Comparison of ENCODE assay signal across 1 cellular context in the genomic region with DNA sequence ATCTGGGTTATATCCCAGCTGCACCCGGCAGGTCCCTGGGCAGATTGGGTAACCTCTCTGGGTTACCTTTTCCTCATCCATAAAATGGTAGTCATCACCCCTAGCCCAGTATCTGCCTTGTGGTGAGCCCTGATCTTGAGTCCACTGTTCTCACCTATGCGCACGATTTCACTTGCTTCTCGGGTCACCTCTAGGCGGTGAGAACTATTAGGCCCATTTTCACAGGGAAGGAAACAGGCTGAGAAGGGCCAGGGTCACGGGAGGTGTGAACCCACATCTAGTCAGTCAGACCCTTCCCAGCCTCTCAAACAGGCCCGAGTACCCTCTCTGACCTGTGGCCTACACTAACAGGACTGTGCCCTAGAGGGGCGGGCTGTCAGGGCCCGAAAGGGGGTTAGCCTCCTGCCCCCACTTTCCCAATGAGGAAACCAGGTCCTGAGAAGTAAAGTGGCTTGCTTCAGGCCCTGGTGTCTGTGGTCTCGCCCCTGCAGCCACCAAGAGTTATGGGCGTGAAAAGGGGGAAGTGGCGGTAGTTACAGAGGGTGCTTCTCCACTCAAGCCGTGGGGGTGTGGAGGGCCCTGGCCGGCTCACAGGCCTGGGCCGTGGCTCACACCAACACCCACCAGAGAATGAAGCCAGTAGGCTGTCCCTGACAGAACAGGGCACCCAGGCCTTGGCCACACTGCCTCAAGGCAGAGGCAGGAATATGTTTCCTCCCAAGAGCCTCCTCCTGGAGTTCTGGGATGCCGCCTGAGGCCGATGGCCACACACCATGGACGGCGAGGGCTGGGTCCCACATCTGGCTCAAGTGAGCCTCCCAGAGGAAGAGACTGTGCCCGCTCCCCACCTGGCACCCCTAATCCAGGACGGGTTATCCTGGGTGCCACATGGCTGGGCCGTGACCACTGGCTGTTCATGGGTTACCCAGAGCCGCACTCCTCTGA.
A peak's percentile ranks its signal among the peaks of the same experiment; 100 is the strongest.
TF ChIP-seq lines count a peak whose summit lies in the region.

No MANE protein-coding gene starts in this region.

TF ChIP-seq in GM12878, 131 proteins besides CTCF, POLR2A, EP300 and RAD21 (continued from another document):
- TF ChIP-seq, protein P1, sequence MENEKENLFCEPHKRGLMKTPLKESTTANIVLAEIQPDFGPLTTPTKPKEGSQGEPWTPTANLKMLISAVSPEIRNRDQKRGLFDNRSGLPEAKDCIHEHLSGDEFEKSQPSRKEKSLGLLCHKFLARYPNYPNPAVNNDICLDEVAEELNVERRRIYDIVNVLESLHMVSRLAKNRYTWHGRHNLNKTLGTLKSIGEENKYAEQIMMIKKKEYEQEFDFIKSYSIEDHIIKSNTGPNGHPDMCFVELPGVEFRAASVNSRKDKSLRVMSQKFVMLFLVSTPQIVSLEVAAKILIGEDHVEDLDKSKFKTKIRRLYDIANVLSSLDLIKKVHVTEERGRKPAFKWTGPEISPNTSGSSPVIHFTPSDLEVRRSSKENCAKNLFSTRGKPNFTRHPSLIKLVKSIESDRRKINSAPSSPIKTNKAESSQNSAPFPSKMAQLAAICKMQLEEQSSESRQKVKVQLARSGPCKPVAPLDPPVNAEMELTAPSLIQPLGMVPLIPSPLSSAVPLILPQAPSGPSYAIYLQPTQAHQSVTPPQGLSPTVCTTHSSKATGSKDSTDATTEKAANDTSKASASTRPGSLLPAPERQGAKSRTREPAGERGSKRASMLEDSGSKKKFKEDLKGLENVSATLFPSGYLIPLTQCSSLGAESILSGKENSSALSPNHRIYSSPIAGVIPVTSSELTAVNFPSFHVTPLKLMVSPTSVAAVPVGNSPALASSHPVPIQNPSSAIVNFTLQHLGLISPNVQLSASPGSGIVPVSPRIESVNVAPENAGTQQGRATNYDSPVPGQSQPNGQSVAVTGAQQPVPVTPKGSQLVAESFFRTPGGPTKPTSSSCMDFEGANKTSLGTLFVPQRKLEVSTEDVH (IDR thresholded peaks at IDR 0.05; ENCODE audit: low read depth, partially characterized antibody) = no peak
- TF ChIP-seq, protein P2, sequence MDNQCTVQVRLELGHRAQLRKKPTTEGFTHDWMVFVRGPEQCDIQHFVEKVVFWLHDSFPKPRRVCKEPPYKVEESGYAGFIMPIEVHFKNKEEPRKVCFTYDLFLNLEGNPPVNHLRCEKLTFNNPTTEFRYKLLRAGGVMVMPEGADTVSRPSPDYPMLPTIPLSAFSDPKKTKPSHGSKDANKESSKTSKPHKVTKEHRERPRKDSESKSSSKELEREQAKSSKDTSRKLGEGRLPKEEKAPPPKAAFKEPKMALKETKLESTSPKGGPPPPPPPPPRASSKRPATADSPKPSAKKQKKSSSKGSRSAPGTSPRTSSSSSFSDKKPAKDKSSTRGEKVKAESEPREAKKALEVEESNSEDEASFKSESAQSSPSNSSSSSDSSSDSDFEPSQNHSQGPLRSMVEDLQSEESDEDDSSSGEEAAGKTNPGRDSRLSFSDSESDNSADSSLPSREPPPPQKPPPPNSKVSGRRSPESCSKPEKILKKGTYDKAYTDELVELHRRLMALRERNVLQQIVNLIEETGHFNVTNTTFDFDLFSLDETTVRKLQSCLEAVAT (IDR thresholded peaks at IDR 0.05) = peak; percentile 84
- TF ChIP-seq DPF2 (IDR thresholded peaks at IDR 0.05) (peak; percentile 93), NR2C2 (IDR thresholded peaks at IDR 0.05; ENCODE audit: borderline replicate concordance, control insufficient read depth, insufficient read length, low read depth) (no peak), RFX5 (IDR thresholded peaks at IDR 0.05; ENCODE audit: low read depth, low read length) (no peak), TCF7 (IDR thresholded peaks at IDR 0.05; ENCODE audit: borderline replicate concordance) (no peak), ZNF384 (IDR thresholded peaks at IDR 0.05; ENCODE audit: borderline replicate concordance, low read depth, low read length) (no peak), GATAD2B (conservative IDR thresholded peaks at IDR 0.05; ENCODE audit: low read depth) (peak; percentile 99), EGR1 (IDR thresholded peaks at IDR 0.05; ENCODE audit: borderline replicate concordance in 1 of 2, low read depth in 2 of 2, low read length in 2 of 2) (0 out of 3 replicates have a peak, but pooled peaks of 1 of the 2 experiments have one; percentile 31), SIN3A (IDR thresholded peaks at IDR 0.05; ENCODE audit: low read depth, low read length) (no peak), BACH1 (IDR thresholded peaks at IDR 0.05; ENCODE audit: borderline replicate concordance) (peak; percentile 44; the same call in 1 of the 2 replicates), SMC3 (IDR thresholded peaks at IDR 0.05; ENCODE audit: borderline replicate concordance, low read length) (no peak; the same call in 1 of the 2 replicates), IKZF2 (IDR thresholded peaks at IDR 0.05) (peak; percentile 87 to 91), BRCA1 (IDR thresholded peaks at IDR 0.05; ENCODE audit: low read depth, low read length) (no peak), CBX5 (IDR thresholded peaks at IDR 0.05; ENCODE audit: low read depth) (no peak), RAD51 (IDR thresholded peaks at IDR 0.05) (no peak), SREBF1 (IDR thresholded peaks at IDR 0.05; ENCODE audit: low read length) (no peak), CHD4 (IDR thresholded peaks at IDR 0.05) (no peak), POU2F2 (IDR thresholded peaks at IDR 0.05; ENCODE audit: borderline replicate concordance, low read depth, low read length) (no peak), MEF2A (IDR thresholded peaks at IDR 0.05; ENCODE audit: insufficient read depth, low read depth, low read length) (0 out of 2 replicates have a peak, but pooled peaks have one; percentile 27), MTA2 (IDR thresholded peaks at IDR 0.05; ENCODE audit: low read depth) (peak; percentile 85), BHLHE40 (IDR thresholded peaks at IDR 0.05; ENCODE audit: borderline replicate concordance in 1 of 2, low read depth in 2 of 2, low read length in 1 of 2) (peak; percentile 76 to 92; a peak in 3 of 4 replicates), TAF1 (IDR thresholded peaks at IDR 0.05; ENCODE audit: borderline replicate concordance, low read depth, low read length) (no peak)
- TF ChIP-seq, protein P3, sequence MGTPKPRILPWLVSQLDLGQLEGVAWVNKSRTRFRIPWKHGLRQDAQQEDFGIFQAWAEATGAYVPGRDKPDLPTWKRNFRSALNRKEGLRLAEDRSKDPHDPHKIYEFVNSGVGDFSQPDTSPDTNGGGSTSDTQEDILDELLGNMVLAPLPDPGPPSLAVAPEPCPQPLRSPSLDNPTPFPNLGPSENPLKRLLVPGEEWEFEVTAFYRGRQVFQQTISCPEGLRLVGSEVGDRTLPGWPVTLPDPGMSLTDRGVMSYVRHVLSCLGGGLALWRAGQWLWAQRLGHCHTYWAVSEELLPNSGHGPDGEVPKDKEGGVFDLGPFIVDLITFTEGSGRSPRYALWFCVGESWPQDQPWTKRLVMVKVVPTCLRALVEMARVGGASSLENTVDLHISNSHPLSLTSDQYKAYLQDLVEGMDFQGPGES (IDR thresholded peaks at IDR 0.05) = no peak
- TF ChIP-seq, protein P4, sequence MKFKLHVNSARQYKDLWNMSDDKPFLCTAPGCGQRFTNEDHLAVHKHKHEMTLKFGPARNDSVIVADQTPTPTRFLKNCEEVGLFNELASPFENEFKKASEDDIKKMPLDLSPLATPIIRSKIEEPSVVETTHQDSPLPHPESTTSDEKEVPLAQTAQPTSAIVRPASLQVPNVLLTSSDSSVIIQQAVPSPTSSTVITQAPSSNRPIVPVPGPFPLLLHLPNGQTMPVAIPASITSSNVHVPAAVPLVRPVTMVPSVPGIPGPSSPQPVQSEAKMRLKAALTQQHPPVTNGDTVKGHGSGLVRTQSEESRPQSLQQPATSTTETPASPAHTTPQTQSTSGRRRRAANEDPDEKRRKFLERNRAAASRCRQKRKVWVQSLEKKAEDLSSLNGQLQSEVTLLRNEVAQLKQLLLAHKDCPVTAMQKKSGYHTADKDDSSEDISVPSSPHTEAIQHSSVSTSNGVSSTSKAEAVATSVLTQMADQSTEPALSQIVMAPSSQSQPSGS (IDR thresholded peaks at IDR 0.05; ENCODE audit: low read length) = peak; percentile 35; the same call in 1 of the 2 replicates
- TF ChIP-seq, protein P5, sequence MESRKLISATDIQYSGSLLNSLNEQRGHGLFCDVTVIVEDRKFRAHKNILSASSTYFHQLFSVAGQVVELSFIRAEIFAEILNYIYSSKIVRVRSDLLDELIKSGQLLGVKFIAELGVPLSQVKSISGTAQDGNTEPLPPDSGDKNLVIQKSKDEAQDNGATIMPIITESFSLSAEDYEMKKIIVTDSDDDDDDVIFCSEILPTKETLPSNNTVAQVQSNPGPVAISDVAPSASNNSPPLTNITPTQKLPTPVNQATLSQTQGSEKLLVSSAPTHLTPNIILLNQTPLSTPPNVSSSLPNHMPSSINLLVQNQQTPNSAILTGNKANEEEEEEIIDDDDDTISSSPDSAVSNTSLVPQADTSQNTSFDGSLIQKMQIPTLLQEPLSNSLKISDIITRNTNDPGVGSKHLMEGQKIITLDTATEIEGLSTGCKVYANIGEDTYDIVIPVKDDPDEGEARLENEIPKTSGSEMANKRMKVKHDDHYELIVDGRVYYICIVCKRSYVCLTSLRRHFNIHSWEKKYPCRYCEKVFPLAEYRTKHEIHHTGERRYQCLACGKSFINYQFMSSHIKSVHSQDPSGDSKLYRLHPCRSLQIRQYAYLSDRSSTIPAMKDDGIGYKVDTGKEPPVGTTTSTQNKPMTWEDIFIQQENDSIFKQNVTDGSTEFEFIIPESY (IDR thresholded peaks at IDR 0.05) = no peak
